In the genomic region with DNA sequence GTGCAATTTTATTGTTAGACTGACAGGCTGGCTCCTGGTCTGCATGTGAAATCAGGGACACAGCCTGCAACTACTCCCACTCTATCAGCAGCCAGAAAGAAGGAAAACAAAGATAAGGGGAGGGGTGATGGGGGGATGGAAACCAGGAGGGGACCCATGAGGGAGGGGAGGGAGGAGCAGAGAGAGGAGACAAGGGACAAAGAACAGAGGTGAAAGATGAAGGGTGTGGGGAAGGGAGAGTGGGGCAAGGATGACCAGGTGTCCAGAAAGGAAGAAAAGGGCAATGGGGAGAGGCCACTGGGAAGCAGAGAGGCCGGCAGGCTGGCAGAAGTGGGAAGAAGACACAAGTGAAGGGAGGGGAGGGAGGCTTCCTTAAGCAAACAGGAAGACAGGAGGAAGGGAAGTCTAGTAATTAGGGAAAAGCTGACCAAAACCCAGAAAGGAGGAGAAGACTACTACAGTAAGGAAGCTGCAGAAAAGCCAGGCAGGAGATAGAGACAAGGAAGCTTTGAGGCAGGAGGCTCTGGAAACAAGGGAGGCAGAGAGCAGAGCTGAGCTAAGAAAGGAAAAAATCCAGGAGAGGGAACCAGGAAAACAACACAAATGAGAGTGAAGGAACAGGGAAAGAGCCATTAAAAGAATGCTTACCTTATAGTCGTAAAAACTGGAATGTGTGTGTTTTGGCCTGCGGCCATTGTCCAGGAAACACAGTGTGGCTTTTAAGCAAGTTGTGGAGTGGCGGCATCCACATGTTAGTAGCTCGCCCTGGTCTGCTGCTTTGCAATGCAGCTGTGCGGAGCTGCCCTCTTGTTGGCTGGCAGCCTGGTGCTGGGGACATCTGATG, we compare ENCODE assay signal across 11 cellular contexts.
DNase-seq lines count a peak whose midpoint lies in the region; ATAC-seq and TF ChIP-seq lines count a peak whose summit lies in the region.
"Had no signal": no experiment of that assay in that cellular context is flagged by ENCODE, and none has a peak within 500 bp of the region (broad histone marks: within the 10 kb centered on the region; RNA-seq: fewer than 3 reads in every experiment).

No MANE protein-coding gene starts in this region.

- peaks cover 0 to 49% (median 40%) of the 10 kb centered on the region in 11 experiments; a peak in 19 of 22 replicates for H3K9me3 ChIP-seq in BLaER1 treated with 17β-estradiol and CSF1 and Interleukin-3, amounts not matched to agents 10 nM and 100 nM (replicated peaks in 1 of 11)
- no peaks in the 10 kb centered on the region for H3K9me3 ChIP-seq in esophagus squamous epithelium
- H3K9me3 ChIP-seq: upper lobe of left lung had no signal

- H3K4me1 ChIP-seq in BLaER1 treated with 17β-estradiol and CSF1 and Interleukin-3, amounts not matched to agents 10 nM and 100 nM, result peaks cover 21 to 78% (median 62%) of the 10 kb centered on the region in 10 experiments
- H3K4me1 ChIP-seq in esophagus squamous epithelium, result peaks cover 0 to 15% (median 0%) of the 10 kb centered on the region in 3 donors

- peak overlapping the region; percentile 77 for H3K27ac Mint-ChIP-seq in neural crest cell (ENCODE audit: unreplicated experiment)
- H3K27ac Mint-ChIP-seq: CD4-positive, CD25-positive, alpha-beta regulatory T cell had no signal

- H3K4me1 Mint-ChIP-seq in neural crest cell, result peaks cover 21% of the 10 kb centered on the region
- H3K4me1 Mint-ChIP-seq: CD4-positive, CD25-positive, alpha-beta regulatory T cell; central memory CD8-positive, alpha-beta T cell had no signal

- H3K27me3 ChIP-seq in BLaER1 treated with 17β-estradiol and CSF1 and Interleukin-3, amounts not matched to agents 10 nM and 100 nM, result no peaks in the 10 kb centered on the region
- no peaks in the 10 kb centered on the region for H3K27me3 ChIP-seq in esophagus squamous epithelium
- H3K27me3 ChIP-seq: upper lobe of left lung had no signal

- peaks cover 0 to 47% (median 36%) of the 10 kb centered on the region in 11 experiments; a peak in 14 of 22 replicates for H3K36me3 ChIP-seq in BLaER1 treated with 17β-estradiol and CSF1 and Interleukin-3, amounts not matched to agents 10 nM and 100 nM
- no peaks in the 10 kb centered on the region for H3K36me3 ChIP-seq in esophagus squamous epithelium
- H3K36me3 ChIP-seq: upper lobe of left lung had no signal

- no peaks in the 10 kb centered on the region for H4K20me1 ChIP-seq in BLaER1 treated with 17β-estradiol and CSF1 and Interleukin-3, amounts not matched to agents 10 nM and 100 nM

- ATAC-seq in GM19023 (IDR thresholded peaks at IDR 0.05; ENCODE audit: unreplicated experiment) (no peak), HG02678 (IDR thresholded peaks at IDR 0.05; ENCODE audit: unreplicated experiment) (no peak)

- no peak overlapping the region for H3K4me3 Mint-ChIP-seq in neural crest cell
- H3K4me3 Mint-ChIP-seq: CD4-positive, CD25-positive, alpha-beta regulatory T cell; central memory CD8-positive, alpha-beta T cell had no signal

- peak overlapping the region in 8 of 10 experiments; percentile 15 to 71 (median 54); a peak in 15 of 20 replicates for H3K4me3 ChIP-seq in BLaER1 treated with 17β-estradiol and CSF1 and Interleukin-3, amounts not matched to agents 10 nM and 100 nM
- H3K4me3 ChIP-seq in esophagus squamous epithelium, result no peak overlapping the region
- H3K4me3 ChIP-seq: upper lobe of left lung had no signal

- peak overlapping the region in 10 of 11 experiments; percentile 1 to 84 (median 71); a peak in 18 of 22 replicates for H3K27ac ChIP-seq in BLaER1 treated with 17β-estradiol and CSF1 and Interleukin-3, amounts not matched to agents 10 nM and 100 nM
- H3K27ac ChIP-seq in esophagus squamous epithelium, result peak overlapping the region in 3 of 4 donors; percentile 16 to 36 (median 31)
- H3K27ac ChIP-seq: upper lobe of left lung had no signal

- TF ChIP-seq CTCF in esophagus squamous epithelium (IDR thresholded peaks at IDR 0.05) (no peak), neural crest cell (conservative IDR thresholded peaks at IDR 0.05) (no peak)

- H3K9ac ChIP-seq in BLaER1 treated with 17β-estradiol and CSF1 and Interleukin-3, amounts not matched to agents 10 nM and 100 nM, result peak overlapping the region; percentile 3 to 86 (median 67); a peak in 19 of 22 replicates

- H3K9me3 Mint-ChIP-seq in neural crest cell, result no peaks in the 10 kb centered on the region
- H3K9me3 Mint-ChIP-seq: central memory CD8-positive, alpha-beta T cell had no signal

- no peaks in the 10 kb centered on the region for H3K36me3 Mint-ChIP-seq in neural crest cell (ENCODE audit: low read depth)
- H3K36me3 Mint-ChIP-seq: CD4-positive, CD25-positive, alpha-beta regulatory T cell had no signal

- no peaks in the 10 kb centered on the region for H3K27me3 Mint-ChIP-seq in neural crest cell (ENCODE audit: low read depth)

- intact Hi-C loops in esophagus squamous epithelium (cut with DNase I), result loop anchor here (10.0 kb wide), 1 partner anchor 929 kb away; no protein-coding TSS in a partner anchor

- WGBS in esophagus squamous epithelium, 2 donors, result 59 to 65% methylated on average over 5 to 6 of the region's 6 CpGs

- no peak for TF ChIP-seq POLR2A in esophagus squamous epithelium (IDR thresholded peaks at IDR 0.05)

- peak; percentile 8 for DNase-seq in M059J (ENCODE audit: low read depth)
- no peak for DNase-seq in esophagus squamous epithelium (lab: John Stamatoyannopoulos, UW)
- no peak for DNase-seq in neural crest cell (ENCODE audit: low read depth, low spot score)
- DNase-seq in cerebellar cortex (ENCODE audit: low spot score), result no peak
- DNase-seq in NCI-H446 treated with DMSO at 0.1 percent for 48 hours (lab: John Stamatoyannopoulos, UW), result no peak

- H3K4me2 ChIP-seq in BLaER1 treated with 17β-estradiol and CSF1 and Interleukin-3, amounts not matched to agents 10 nM and 100 nM, result peak overlapping the region; percentile 64 to 98 (median 85)

Comparison
In these comparisons a context has a peak if more than half of its experiments do, and no peak if none do; other contexts are left out.
1. H3K4me3 ChIP-seq: peak in BLaER1 treated with 17β-estradiol and CSF1 and Interleukin-3, amounts not matched to agents 10 nM and 100 nM (8 of 10); none in esophagus squamous epithelium (0 of 4).